Comparison of ENCODE assay signal across 13 cellular contexts in the genomic region with DNA sequence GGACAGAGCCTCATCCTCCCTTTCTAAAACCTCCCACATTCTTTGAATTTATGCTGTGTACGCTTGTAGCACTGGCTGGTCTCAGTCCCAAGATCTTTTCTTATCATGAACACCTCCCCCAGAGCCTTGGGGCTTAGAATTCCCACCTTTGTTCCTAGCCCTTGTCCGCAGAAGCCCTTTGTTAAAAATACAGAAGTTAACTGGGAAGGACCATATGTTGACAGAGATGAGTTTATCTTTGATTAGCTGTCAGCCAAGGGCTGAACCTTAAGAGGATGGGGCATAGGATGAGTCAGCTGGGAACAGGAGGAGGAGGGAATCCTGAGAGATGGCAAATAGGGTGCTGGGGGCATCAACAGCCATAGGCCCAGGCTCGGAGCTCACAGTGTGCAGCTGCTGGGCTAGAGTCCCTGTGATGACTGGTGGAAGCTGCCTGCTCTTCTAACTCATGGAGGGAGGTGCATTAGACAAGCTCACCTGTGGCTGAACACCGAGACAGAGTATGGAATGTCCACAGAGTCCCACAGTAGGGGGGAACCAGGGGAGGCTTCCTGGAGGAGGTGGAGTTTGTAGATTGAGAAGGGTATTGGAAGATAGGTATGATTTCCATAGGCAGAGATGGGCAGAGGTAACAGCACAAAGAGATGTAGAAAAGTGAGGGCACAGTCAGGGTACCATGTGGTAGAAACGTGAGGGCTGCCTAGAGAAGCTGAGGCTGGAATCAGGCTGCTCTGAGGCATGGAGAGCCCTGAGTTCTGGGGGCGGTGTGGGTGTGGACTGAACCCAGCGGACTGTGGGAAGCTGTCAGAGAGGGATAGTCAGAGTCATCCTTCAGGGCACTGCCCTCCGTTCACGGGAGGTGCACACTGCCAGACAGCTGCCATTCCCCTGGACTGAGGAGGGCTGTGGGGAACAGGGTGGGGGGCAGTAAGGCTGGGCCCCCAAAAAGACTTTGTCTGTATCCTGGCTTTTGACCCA. TPM values are rescaled to one million over a fixed set of nuclear protein-coding genes. Genes with fewer than 3 reads are reported as not detected.
A peak's percentile ranks its signal among the peaks of the same experiment; 100 is the strongest.
DNase-seq lines count a peak whose midpoint lies in the region; ATAC-seq, FAIRE-seq and TF ChIP-seq lines count a peak whose summit lies in the region.
"Had no signal": no experiment of that assay in that cellular context is flagged by ENCODE, and none has a peak within 500 bp of the region (broad histone marks: within the 10 kb centered on the region; RNA-seq: fewer than 3 reads in every experiment).

No MANE protein-coding gene starts in this region.

- ATAC-seq in A549, result peak; percentile 15 to 51; a peak in 3 of 6 replicates
- ATAC-seq: GM12878; stimulated activated naive CD8-positive, alpha-beta T cell treated with anti-CD3 and anti-CD28 coated beads, Interleukin-15, amount 100 ng/mL, for 72 hours had no signal

- H3K27ac ChIP-seq in A549 (peak overlapping the region; percentile 15 to 57; a peak in 3 of 6 replicates), angular gyrus (ENCODE audit: low read depth, low read length) (peak overlapping the region; percentile 31), mucosa of rectum (ENCODE audit: low read depth in 2 of 2, low read length in 2 of 2) (peak overlapping the region; percentile 69 to 78)

- TF ChIP-seq CTCF in A549 (IDR thresholded peaks at IDR 0.05), result no peak

- POLR2A ChIA-PET in A549 (lab: Yijun Ruan, JAX), result interaction anchor here (1.0 to 1.9 kb wide), 2 partner anchors 10 to 14 kb away, joined by 3 to 4 read pairs; a partner anchor contains a TSS

- TF ChIP-seq POLR2A in A549 (IDR thresholded peaks at IDR 0.05; ENCODE audit: low read length), result no peak

- no peaks in the 10 kb centered on the region for H3K27me3 ChIP-seq in mucosa of rectum (ENCODE audit: control insufficient read depth in 2 of 2, insufficient read depth in 2 of 2, low read length in 2 of 2)

- H3K9me3 ChIP-seq in A549 (no peaks in the 10 kb centered on the region), mucosa of rectum (ENCODE audit: control insufficient read depth in 2 of 2, low read length in 2 of 2) (no peaks in the 10 kb centered on the region)

- H3K9ac ChIP-seq in mucosa of rectum (ENCODE audit: low read depth in 1 of 2, low read length in 2 of 2), result peak overlapping the region in 1 of 2 donors; percentile 27

- WGBS in A549 (ENCODE audit: missing lambda C conversion rate), result 70% methylated on average over 9 of the region's 9 CpGs

- H3K4me2 ChIP-seq in A549, result peak overlapping the region; percentile 54

- FAIRE-seq in A549 (lab: Jason Lieb, UNC) (no peak), HTR-8/SVneo (lab: Jason Lieb, UNC) (no peak)
- FAIRE-seq: GM12878 had no signal

- no peak for TF ChIP-seq RAD21 in A549 (conservative IDR thresholded peaks at IDR 0.05 in 1 of 2, IDR thresholded peaks at IDR 0.05 in 1 of 2)

- no peak for TF ChIP-seq EP300 in A549 (IDR thresholded peaks at IDR 0.05)

- H3K4me3 ChIP-seq in A549 (no peak overlapping the region), mucosa of rectum (ENCODE audit: low read length in 2 of 2) (no peak overlapping the region)
- H3K4me3 ChIP-seq: GM12878 had no signal

- H3K36me3 ChIP-seq in mucosa of rectum (ENCODE audit: control insufficient read depth in 2 of 2, insufficient read depth in 2 of 2, low read length in 2 of 2), result peaks cover 5 to 8% of the 10 kb centered on the region in 2 donors

- H3K4me1 ChIP-seq in A549 (peaks cover 58% of the 10 kb centered on the region), mucosa of rectum (ENCODE audit: control insufficient read depth in 2 of 2, insufficient read depth in 2 of 2, low read length in 2 of 2) (peaks cover 38 to 46% of the 10 kb centered on the region in 2 donors)

- CTCF ChIA-PET in A549 (lab: Yijun Ruan, JAX), result interaction anchor here (0.7 to 3.8 kb wide), 11 partner anchors 11 to 161 kb away, joined by 3 to 19 read pairs (median 5); no protein-coding TSS in a partner anchor

- DNase-seq in A549 (ENCODE audit: low read depth in 1 of 2, low spot score in 1 of 2), result no peak
- peak; percentile 53 for DNase-seq in HTR-8/SVneo (ENCODE audit: insufficient read length, low spot score)
- no peak for DNase-seq in NCI-H128 (lab: John Stamatoyannopoulos, UW; ENCODE audit: unreplicated experiment)
- no peak for DNase-seq in mesenteric fat pad (ENCODE audit: low spot score)
- no peak for DNase-seq in DMS153 treated with DMSO at 0.1 percent for 48 hours (lab: John Stamatoyannopoulos, UW; ENCODE audit: unreplicated experiment)
- no peak for DNase-seq in DMS153 (lab: John Stamatoyannopoulos, UW)
- DNase-seq: C1 segment of cervical spinal cord; dermis blood vessel endothelial cell; hypothalamus; stimulated activated naive CD8-positive, alpha-beta T cell treated with anti-CD3 and anti-CD28 coated beads, Interleukin-15, amount 100 ng/mL, for 72 hours had no signal

TF ChIP-seq in A549, 52 proteins besides CTCF, POLR2A, EP300 and RAD21:
- TF ChIP-seq EHF (CRISPR knock-in tag; IDR thresholded peaks at IDR 0.05), result no peak
- TF ChIP-seq, protein P1, sequence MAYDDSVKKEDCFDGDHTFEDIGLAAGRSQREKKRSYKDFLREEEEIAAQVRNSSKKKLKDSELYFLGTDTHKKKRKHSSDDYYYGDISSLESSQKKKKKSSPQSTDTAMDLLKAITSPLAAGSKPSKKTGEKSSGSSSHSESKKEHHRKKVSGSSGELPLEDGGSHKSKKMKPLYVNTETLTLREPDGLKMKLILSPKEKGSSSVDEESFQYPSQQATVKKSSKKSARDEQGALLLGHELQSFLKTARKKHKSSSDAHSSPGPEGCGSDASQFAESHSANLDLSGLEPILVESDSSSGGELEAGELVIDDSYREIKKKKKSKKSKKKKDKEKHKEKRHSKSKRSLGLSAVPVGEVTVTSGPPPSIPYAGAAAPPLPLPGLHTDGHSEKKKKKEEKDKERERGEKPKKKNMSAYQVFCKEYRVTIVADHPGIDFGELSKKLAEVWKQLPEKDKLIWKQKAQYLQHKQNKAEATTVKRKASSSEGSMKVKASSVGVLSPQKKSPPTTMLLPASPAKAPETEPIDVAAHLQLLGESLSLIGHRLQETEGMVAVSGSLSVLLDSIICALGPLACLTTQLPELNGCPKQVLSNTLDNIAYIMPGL (CRISPR knock-in tag; IDR thresholded peaks at IDR 0.05; ENCODE audit: borderline replicate concordance), result no peak
- TF ChIP-seq ZFP36 (IDR thresholded peaks at IDR 0.05; ENCODE audit: borderline replicate concordance, partially characterized antibody), result peak; percentile 63

RNA-seq across cellular contexts. Expression of a gene that starts 9.9 kb away (rescaled TPM):
- polyA plus RNA-seq in A549 (2011; rRNA removed) (42.1 and 52.4 TPM in 2 replicates), A549 (2017; fragmentation: RNase III; extraction: RNeasy Plus Mini Kit Qiagen cat#74134 plus additional on column Dnase treatment) (39.8 to 43.6 TPM (median 43.5 TPM) in 3 replicates)
- polyA plus RNA-seq in A549 (2012; cell fraction: cytosol; rRNA removed), result 19.3 and 22.9 TPM in 2 replicates
- polyA plus RNA-seq in A549 (2012; cell fraction: nucleus; rRNA removed), result 25.5 and 31.9 TPM in 2 replicates
- 104 and 112 TPM in 2 replicates for polyA minus RNA-seq in A549 (2011; rRNA and poly(A)+ RNA removed)
- 31.1 TPM for total RNA-seq in mesenteric fat pad
